24 cellular contexts compared by ENCODE assay signal in genomic region chr17:13329421-13329820, GRCh38.
"Had no signal": no experiment of that assay in that cellular context is flagged by ENCODE, and none has a peak within 500 bp of the region (broad histone marks: within the 10 kb centered on the region; RNA-seq: fewer than 3 reads in every experiment).

No MANE protein-coding gene starts in this region.

- DNase-seq: colonic mucosa; cortex of kidney; dermis blood vessel endothelial cell; dorsolateral prefrontal cortex; effector CD4-positive, alpha-beta T cell; effector CD8-positive, alpha-beta T cell; effector memory CD4-positive, alpha-beta T cell; effector memory CD8-positive, alpha-beta T cell; endodermal cell; erythroblast; esophagus squamous epithelium; foreskin fibroblast; foreskin melanocyte; gastrocnemius medialis; glutamatergic neuron; head of caudate nucleus; heart left ventricle; heart right ventricle had no signal

- H3K4me1 ChIP-seq: colonic mucosa, esophagus muscularis mucosa, esophagus squamous epithelium, foreskin keratinocyte, gastrocnemius medialis, gastroesophageal sphincter, heart left ventricle, heart right ventricle had no signal

- H3K4me3 ChIP-seq: colonic mucosa, coronary artery, dorsolateral prefrontal cortex, esophagus muscularis mucosa, esophagus squamous epithelium, gastrocnemius medialis, gastroesophageal sphincter, heart left ventricle, heart right ventricle had no signal

- H3K9me3 ChIP-seq: colonic mucosa, esophagus muscularis mucosa, esophagus squamous epithelium, gastrocnemius medialis, gastroesophageal sphincter, heart left ventricle had no signal

- ATAC-seq: effector memory CD8-positive, alpha-beta T cell; esophagus mucosa; foreskin keratinocyte; gastrocnemius medialis; gastroesophageal sphincter; heart left ventricle; heart right ventricle had no signal

- H3K27ac ChIP-seq: colonic mucosa, coronary artery, dorsolateral prefrontal cortex, epithelial cell of prostate, esophagus muscularis mucosa, esophagus squamous epithelium, foreskin keratinocyte, gastrocnemius medialis, gastroesophageal sphincter, heart left ventricle, heart right ventricle had no signal

- H3K36me3 ChIP-seq: colonic mucosa, esophagus muscularis mucosa, esophagus squamous epithelium, gastrocnemius medialis, gastroesophageal sphincter, heart left ventricle, heart right ventricle had no signal

- H3K27me3 ChIP-seq: colonic mucosa, foreskin keratinocyte, gastrocnemius medialis, heart left ventricle had no signal
